ENCODE assay signal across 10 cellular contexts in the genomic region with DNA sequence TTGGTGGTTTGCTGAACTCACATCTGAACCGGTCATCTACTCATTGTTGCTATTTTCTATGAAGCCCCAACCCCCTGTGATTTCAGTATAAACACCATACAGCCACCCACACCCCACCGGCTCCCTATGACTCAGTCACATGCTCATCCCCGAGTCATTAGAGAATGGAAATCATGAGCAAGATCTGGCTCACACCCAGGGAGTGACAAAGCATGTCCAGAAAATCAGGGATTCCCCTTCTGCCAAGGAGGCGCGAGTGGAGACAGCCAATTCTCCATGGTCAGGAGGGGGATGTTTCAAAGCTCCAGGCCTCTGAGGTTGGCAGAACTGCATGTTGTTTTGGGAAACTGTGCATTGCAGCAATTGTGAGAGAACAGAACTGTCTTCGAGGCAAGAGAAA.
DNase-seq lines count a peak whose midpoint lies in the region; ATAC-seq lines count a peak whose summit lies in the region.
"Had no signal": no experiment of that assay in that cellular context is flagged by ENCODE, and none has a peak within 500 bp of the region (broad histone marks: within the 10 kb centered on the region; RNA-seq: fewer than 3 reads in every experiment).

No MANE protein-coding gene starts in this region.

- intact Hi-C loops in posterior vena cava (cut with DNase I): no loop called here

- no peak for ATAC-seq in HG02970 (IDR thresholded peaks at IDR 0.05; ENCODE audit: low FRiP score, unreplicated experiment)

- DNase-seq in EL (peak; percentile 99), OCI-M1 (lab: John Stamatoyannopoulos, UW) (peak; percentile 62), fibroblast of peridontal ligament (ENCODE audit: extremely low read depth) (peak; percentile 100), posterior vena cava (ENCODE audit: low spot score) (peak; percentile 89), NCI-H524 treated with DMSO at 0.1 percent for 48 hours (lab: John Stamatoyannopoulos, UW) (no peak), NCI-H146 treated with DMSO at 0.1 percent for 48 hours (lab: John Stamatoyannopoulos, UW; ENCODE audit: unreplicated experiment) (no peak), NCI-H345 treated with DMSO at 0.1 percent for 48 hours (lab: John Stamatoyannopoulos, UW; ENCODE audit: unreplicated experiment) (no peak)
- DNase-seq: activated T-cell treated with anti-CD3 and anti-CD28 coated beads for 4 hours, KBM-7 had no signal

Comparison
In these comparisons a context has a peak if more than half of its experiments do, and no peak if none do; other contexts are left out.
1. DNase-seq: peak in EL (single experiment), OCI-M1 (single experiment), fibroblast of peridontal ligament (single experiment) and posterior vena cava (single experiment); none in NCI-H524 treated with DMSO at 0.1 percent for 48 hours (single experiment), NCI-H146 treated with DMSO at 0.1 percent for 48 hours (single experiment) and NCI-H345 treated with DMSO at 0.1 percent for 48 hours (single experiment).